In genomic region chr9:6068983-6069382, GRCh38 we compare ENCODE assay signal across 8 cellular contexts. TPM values are rescaled to one million over a fixed set of nuclear protein-coding genes. Genes with fewer than 3 reads are reported as not detected.
DNase-seq lines count a peak whose midpoint lies in the region; ATAC-seq and TF ChIP-seq lines count a peak whose summit lies in the region.

No MANE protein-coding gene starts in this region.

- no peak overlapping the region for H2BK12ac ChIP-seq in trophoblast cell (ENCODE audit: low read length)

- no peak overlapping the region for H4K12ac ChIP-seq in trophoblast cell (ENCODE audit: low read depth, low read length)

- H3K14ac ChIP-seq in trophoblast cell (ENCODE audit: low read length), result no peak overlapping the region

- H3K27me3 ChIP-seq in KMS-11 (ENCODE audit: insufficient read depth, low read depth) (no peaks in the 10 kb centered on the region), trophoblast cell (ENCODE audit: insufficient read depth, low read length) (no peaks in the 10 kb centered on the region)

- H4K20me1 ChIP-seq in KMS-11 (ENCODE audit: insufficient read depth), result no peaks in the 10 kb centered on the region

- no peak for TF ChIP-seq CTCF in KMS-11 (conservative IDR thresholded peaks at IDR 0.05; ENCODE audit: low read depth, low read length)

- no peak overlapping the region for H3K18ac ChIP-seq in trophoblast cell (ENCODE audit: low read length)

- ATAC-seq in GM18502 (IDR thresholded peaks at IDR 0.05; ENCODE audit: poor library complexity, unreplicated experiment) (peak; percentile 97), GM21576 (IDR thresholded peaks at IDR 0.05; ENCODE audit: unreplicated experiment) (peak; percentile 94)

- H3K4me1 ChIP-seq in KMS-11 (ENCODE audit: low read depth, poor library complexity, severe bottlenecking) (peaks cover 10% of the 10 kb centered on the region), trophoblast cell (ENCODE audit: control insufficient read depth in 1 of 2, insufficient read depth in 2 of 2, low read length in 2 of 2) (no peaks in the 10 kb centered on the region)

- H2BK5ac ChIP-seq in trophoblast cell (ENCODE audit: low read depth, low read length, poor library complexity), result no peak overlapping the region

- no peak overlapping the region for H3K4me3 ChIP-seq in KMS-11 (IDR thresholded peaks at IDR 0.05; ENCODE audit: insufficient read depth, low read depth, low read length)
- no peak overlapping the region for H3K4me3 ChIP-seq in trophoblast cell (ENCODE audit: low read depth, low read length)

- no peak overlapping the region for H3K23ac ChIP-seq in trophoblast cell (ENCODE audit: low read length)

- no peak overlapping the region for H4K8ac ChIP-seq in trophoblast cell (ENCODE audit: low read depth, low read length)

- no peak overlapping the region for H2BK120ac ChIP-seq in trophoblast cell (ENCODE audit: insufficient read depth, low read length, poor library complexity)

- H3K4ac ChIP-seq in trophoblast cell (ENCODE audit: low read depth, low read length), result no peak overlapping the region

- no peak overlapping the region for H4K91ac ChIP-seq in trophoblast cell (ENCODE audit: low read depth, low read length)

- no peaks in the 10 kb centered on the region for H3K9me3 ChIP-seq in trophoblast cell (ENCODE audit: insufficient read depth, low read depth, low read length)

- H3K4me2 ChIP-seq in KMS-11, result peak overlapping the region; percentile 16; the same call in 1 of the 2 replicates
- H3K4me2 ChIP-seq in trophoblast cell (ENCODE audit: low read length), result no peak overlapping the region

- H2AFZ ChIP-seq in KMS-11 (ENCODE audit: low read depth) (peak overlapping the region; percentile 54), trophoblast cell (ENCODE audit: insufficient read depth, low read length, poor library complexity) (no peak overlapping the region)

- H3K79me2 ChIP-seq in KMS-11 (ENCODE audit: insufficient read depth, low read depth) (no peaks in the 10 kb centered on the region), trophoblast cell (ENCODE audit: control insufficient read depth, insufficient read depth, low read length, poor library complexity) (no peaks in the 10 kb centered on the region)

- no peak overlapping the region for H2AK5ac ChIP-seq in trophoblast cell (ENCODE audit: low read length)

- H3K27ac ChIP-seq in KMS-11 (no peak overlapping the region), trophoblast cell (ENCODE audit: low read depth, low read length) (no peak overlapping the region)

- H3K36me3 ChIP-seq in KMS-11 (ENCODE audit: insufficient read depth) (no peaks in the 10 kb centered on the region), trophoblast cell (ENCODE audit: control insufficient read depth in 1 of 2, insufficient read depth in 2 of 2, low read length in 2 of 2) (no peaks in the 10 kb centered on the region)

- H3K9ac ChIP-seq in KMS-11 (no peak overlapping the region), trophoblast cell (ENCODE audit: low read length) (no peak overlapping the region)

- no peaks in the 10 kb centered on the region for H3K79me1 ChIP-seq in trophoblast cell (ENCODE audit: low read length)

- DNase-seq in kidney tubule cell (ENCODE audit: low spot score) (peak; percentile 52), DMS153 treated with DMSO at 0.1 percent for 48 hours (lab: John Stamatoyannopoulos, UW; ENCODE audit: unreplicated experiment) (no peak), trophoblast cell (no peak), NCI-H1436 (lab: John Stamatoyannopoulos, UW) (no peak), superior temporal gyrus (ENCODE audit: extremely low spot score) (no peak)

RNA-seq across cellular contexts. Expression of gene RANBP6, which starts 53.6 kb away (rescaled TPM):
- polyA plus RNA-seq in trophoblast cell (2013), result 8.3 and 8.6 TPM in 2 replicates
